Comparison of ENCODE assay signal across 17 cellular contexts in the genomic region with DNA sequence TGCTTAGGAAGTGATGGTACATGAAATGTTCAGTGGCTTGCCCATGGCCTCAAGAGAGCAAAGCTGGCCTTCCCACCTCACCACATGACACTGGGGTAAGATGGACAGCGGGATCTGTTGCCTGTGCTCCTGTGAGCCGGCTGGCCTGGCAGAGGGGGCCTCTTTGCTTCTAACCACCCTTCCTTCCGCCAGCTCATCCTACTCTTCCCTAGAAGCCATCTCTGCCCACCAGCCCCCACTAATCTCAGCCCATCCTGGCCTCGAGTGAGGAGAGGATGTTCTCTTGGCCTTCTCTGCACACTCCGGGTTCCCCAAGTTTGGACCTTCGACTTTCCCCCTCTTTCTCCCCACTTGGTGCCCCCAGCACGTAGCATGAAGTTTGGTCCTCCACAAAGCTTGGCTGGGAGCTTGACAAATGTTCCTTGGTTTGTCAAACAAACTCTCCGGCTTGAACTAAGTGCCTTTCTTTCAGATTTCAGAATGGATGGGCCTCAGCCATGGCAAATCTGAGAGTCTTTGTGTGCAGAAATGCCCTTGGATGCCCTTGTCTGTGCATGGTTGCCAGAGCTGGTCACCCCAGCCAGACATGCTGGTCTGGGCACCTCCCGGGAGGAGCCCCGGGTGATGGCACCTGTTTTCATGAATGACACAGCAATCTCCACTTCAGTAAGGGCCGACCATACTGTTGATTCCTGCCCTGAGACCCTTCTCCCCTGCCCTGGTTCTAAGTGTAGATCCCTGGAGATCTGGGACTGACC.
DNase-seq lines count a peak whose midpoint lies in the region; ATAC-seq and TF ChIP-seq lines count a peak whose summit lies in the region.
"Had no signal": no experiment of that assay in that cellular context is flagged by ENCODE, and none has a peak within 500 bp of the region (broad histone marks: within the 10 kb centered on the region; RNA-seq: fewer than 3 reads in every experiment).

No MANE protein-coding gene starts in this region.

- TF ChIP-seq CTCF in osteoblast (IDR thresholded peaks at IDR 0.05; ENCODE audit: extremely low read depth, low read depth, low read length) (no peak), upper lobe of right lung (IDR thresholded peaks at IDR 0.05) (no peak), lower leg skin (IDR thresholded peaks at IDR 0.05) (no peak)

- 80 to 89% methylated on average over 11 of the region's 11 CpGs for WGBS in lower leg skin, 2 donors

- no peaks in the 10 kb centered on the region for H3K36me3 ChIP-seq in osteoblast (ENCODE audit: insufficient read depth, low read length)
- H3K36me3 ChIP-seq in upper lobe of right lung, result no peaks in the 10 kb centered on the region
- H3K36me3 ChIP-seq: HAP-1 had no signal

- H3K27me3 ChIP-seq in osteoblast (ENCODE audit: insufficient read depth, low read length) (no peaks in the 10 kb centered on the region), upper lobe of right lung (no peaks in the 10 kb centered on the region)

- H2AFZ ChIP-seq in osteoblast (ENCODE audit: low read length), result no peak overlapping the region

- ATAC-seq in Right ventricle myocardium inferior, result no peak
- no peak for ATAC-seq in Right ventricle myocardium superior (ENCODE audit: poor library complexity)
- ATAC-seq in upper lobe of right lung, result no peak
- no peak for ATAC-seq in GM21423 (IDR thresholded peaks at IDR 0.05; ENCODE audit: unreplicated experiment)
- ATAC-seq in GM21447 (IDR thresholded peaks at IDR 0.05; ENCODE audit: unreplicated experiment), result no peak
- ATAC-seq: CD8-positive, alpha-beta T cell had no signal

- TF ChIP-seq POLR2A in lower leg skin (IDR thresholded peaks at IDR 0.05), result no peak

- intact Hi-C loops in Right ventricle myocardium inferior (cut with DNase I), result no loop called here
- intact Hi-C loops in Right ventricle myocardium superior (cut with DNase I), result no loop called here
- intact Hi-C loops in upper lobe of right lung (cut with DNase I), result no loop called here
- intact Hi-C loops in lower leg skin (cut with DNase I; ENCODE audit: low total_unique reads), result no loop called here

- no peaks in the 10 kb centered on the region for H3K79me2 ChIP-seq in osteoblast (ENCODE audit: insufficient read depth, low read length)

- no peak overlapping the region for H3K4me3 ChIP-seq in osteoblast (ENCODE audit: insufficient read depth, low read length)
- H3K4me3 ChIP-seq in upper lobe of right lung, result no peak overlapping the region
- no peak overlapping the region for H3K4me3 ChIP-seq in lower leg skin (ENCODE audit: low read depth, poor library complexity, severe bottlenecking)
- H3K4me3 ChIP-seq: HAP-1 had no signal

- no peaks in the 10 kb centered on the region for H4K20me1 ChIP-seq in osteoblast (ENCODE audit: insufficient read depth, low read length)

- H3K9me3 ChIP-seq in osteoblast (ENCODE audit: low read depth, low read length), result no peaks in the 10 kb centered on the region
- H3K9me3 ChIP-seq in upper lobe of right lung, result no peaks in the 10 kb centered on the region
- H3K9me3 ChIP-seq: HAP-1 had no signal

- DNase-seq in Right ventricle myocardium inferior (ENCODE audit: missing footprints) (peak; percentile 18), Right ventricle myocardium superior (no peak), globus pallidus (ENCODE audit: low spot score) (peak; percentile 30), osteoblast (ENCODE audit: insufficient read length, low spot score, missing footprints) (peak; percentile 31), upper lobe of right lung (peak; percentile 33), lower leg skin (ENCODE audit: low spot score in 2 of 2) (no peak)
- DNase-seq: CD8-positive, alpha-beta T cell; COR-L47; DMS153; DMS79 treated with DMSO at 0.1 percent for 48 hours; EL; GOT3; HFFc6 had no signal

- H3K4me1 ChIP-seq in osteoblast (ENCODE audit: insufficient read depth, low read length) (no peaks in the 10 kb centered on the region), upper lobe of right lung (no peaks in the 10 kb centered on the region)
- H3K4me1 ChIP-seq: HAP-1 had no signal

- H3K4me2 ChIP-seq in osteoblast (ENCODE audit: insufficient read depth, low read length), result no peak overlapping the region

- no peak overlapping the region for H3K27ac ChIP-seq in osteoblast (ENCODE audit: low read depth, low read length)
- no peak overlapping the region for H3K27ac ChIP-seq in upper lobe of right lung
- H3K27ac ChIP-seq: 22Rv1 had no signal

Comparison
In these comparisons a context has a peak if more than half of its experiments do, and no peak if none do; other contexts are left out.
1. DNase-seq: peak in Right ventricle myocardium inferior (single experiment), globus pallidus (single experiment), osteoblast (single experiment) and upper lobe of right lung (single experiment); none in Right ventricle myocardium superior (single experiment) and lower leg skin (0 of 2).